ENCODE assay signal across 8 cellular contexts in genomic region chr7:129298268-129298893, GRCh38.
A peak's percentile ranks its signal among the peaks of the same experiment; 100 is the strongest.
DNase-seq lines count a peak whose midpoint lies in the region; ATAC-seq, FAIRE-seq and TF ChIP-seq lines count a peak whose summit lies in the region.

No MANE protein-coding gene starts in this region.

- H3K27me3 ChIP-seq in prostate gland (replicated peaks; ENCODE audit: insufficient read depth): no peaks in the 10 kb centered on the region

- WGBS in prostate gland: 34% methylated on average over 3 of the region's 3 CpGs

- ATAC-seq in HG03432 (IDR thresholded peaks at IDR 0.05; ENCODE audit: unreplicated experiment) (no peak), HG03571 (IDR thresholded peaks at IDR 0.05; ENCODE audit: unreplicated experiment) (no peak)

- DNase-seq in AML-193 (lab: John Stamatoyannopoulos, UW) (peak; percentile 18 to 56), GM19240 (ENCODE audit: insufficient read length, low spot score) (peak; percentile 14), NCI-H748 treated with DMSO at 0.1 percent for 48 hours (lab: John Stamatoyannopoulos, UW) (peak; percentile 33), frontal cortex (ENCODE audit: low spot score in 2 of 2) (peak in 1 of 2 donors; percentile 33), prostate gland (ENCODE audit: low spot score) (peak; percentile 33)
- peak; percentile 58 to 71 for DNase-seq in activated T-cell treated with anti-CD3 and anti-CD28 coated beads, Interleukin-2, amount 50 U/mL, for 48 hours

- H3K9me3 ChIP-seq in prostate gland: no peaks in the 10 kb centered on the region

- peak in 3 of 4 experiments; percentile 61 to 69 (median 69) for TF ChIP-seq CTCF in prostate gland (IDR thresholded peaks at IDR 0.05)

- intact Hi-C loops in prostate gland (cut with DNase I): no loop called here

- no peak overlapping the region for H3K4me3 ChIP-seq in prostate gland

- no peak overlapping the region for H3K27ac ChIP-seq in prostate gland

- TF ChIP-seq POLR2A in prostate gland (IDR thresholded peaks at IDR 0.05): no peak

- FAIRE-seq in frontal cortex (lab: Jason Lieb, UNC): peak; percentile 44

- no peaks in the 10 kb centered on the region for H3K36me3 ChIP-seq in prostate gland

- H3K4me1 ChIP-seq in prostate gland (replicated peaks): no peaks in the 10 kb centered on the region
